Comparison of ENCODE assay signal across 1 cellular context in the genomic region with DNA sequence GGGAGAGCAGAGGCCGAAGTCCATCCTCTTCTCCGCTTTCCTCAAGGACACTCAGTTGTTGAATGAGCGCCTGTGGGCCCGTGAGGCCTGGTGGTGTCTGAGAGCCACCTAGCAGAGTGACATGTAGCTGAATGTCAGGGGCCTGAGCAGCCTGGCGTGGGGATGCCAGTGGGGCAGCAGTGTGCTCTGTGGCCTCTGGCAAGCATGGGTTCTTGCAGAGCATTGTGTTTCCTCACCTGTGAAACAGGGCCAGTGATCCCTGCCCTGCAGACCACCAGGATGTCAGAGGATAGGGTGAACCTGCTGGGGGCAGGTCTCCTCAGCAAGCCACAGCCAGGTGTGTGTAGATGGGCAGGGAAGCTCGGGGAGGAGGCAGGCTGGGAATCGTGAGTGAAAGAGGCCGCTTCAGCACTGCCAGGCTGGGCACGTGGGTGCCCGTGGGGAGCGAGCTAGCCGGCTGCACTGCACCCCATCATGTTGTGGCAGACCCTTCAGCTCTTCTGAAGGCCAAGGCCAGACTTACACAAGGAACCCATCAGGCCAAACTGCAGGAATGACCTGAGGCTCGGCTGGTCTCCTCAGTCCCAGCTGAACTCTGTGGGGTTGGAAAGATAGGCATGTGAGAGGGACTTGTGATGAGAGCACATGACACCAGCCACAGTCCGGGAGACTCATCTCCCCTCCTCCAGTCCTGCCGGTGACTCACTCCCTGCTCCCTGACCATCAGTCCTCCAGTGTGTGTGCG.
TF ChIP-seq lines count a peak whose summit lies in the region.

No MANE protein-coding gene starts in this region.

TF ChIP-seq in HepG2, 621 proteins besides CTCF, POLR2A, EP300 and RAD21 (continued from another document and continues in another):
- TF ChIP-seq, protein P1, sequence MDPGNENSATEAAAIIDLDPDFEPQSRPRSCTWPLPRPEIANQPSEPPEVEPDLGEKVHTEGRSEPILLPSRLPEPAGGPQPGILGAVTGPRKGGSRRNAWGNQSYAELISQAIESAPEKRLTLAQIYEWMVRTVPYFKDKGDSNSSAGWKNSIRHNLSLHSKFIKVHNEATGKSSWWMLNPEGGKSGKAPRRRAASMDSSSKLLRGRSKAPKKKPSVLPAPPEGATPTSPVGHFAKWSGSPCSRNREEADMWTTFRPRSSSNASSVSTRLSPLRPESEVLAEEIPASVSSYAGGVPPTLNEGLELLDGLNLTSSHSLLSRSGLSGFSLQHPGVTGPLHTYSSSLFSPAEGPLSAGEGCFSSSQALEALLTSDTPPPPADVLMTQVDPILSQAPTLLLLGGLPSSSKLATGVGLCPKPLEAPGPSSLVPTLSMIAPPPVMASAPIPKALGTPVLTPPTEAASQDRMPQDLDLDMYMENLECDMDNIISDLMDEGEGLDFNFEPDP (CRISPR knock-in tag; conservative IDR thresholded peaks at IDR 0.05), result no peak
- TF ChIP-seq ZNF800 (CRISPR knock-in tag; IDR thresholded peaks at IDR 0.05) (no peak), CERS6 (CRISPR knock-in tag; IDR thresholded peaks at IDR 0.05) (0 out of 2 replicates have a peak, but pooled peaks have one; percentile 45), ZFP1 (CRISPR knock-in tag; IDR thresholded peaks at IDR 0.05) (no peak), UBTF (CRISPR knock-in tag; IDR thresholded peaks at IDR 0.05) (peak; percentile 43; the same call in 1 of the 2 replicates), ZNF124 (CRISPR knock-in tag; IDR thresholded peaks at IDR 0.05) (no peak), FOXJ3 (CRISPR knock-in tag; IDR thresholded peaks at IDR 0.05; ENCODE audit: borderline replicate concordance) (0 out of 2 replicates have a peak, but pooled peaks have one; percentile 40), ZNF629 (CRISPR knock-in tag; conservative IDR thresholded peaks at IDR 0.05) (no peak), ZNF513 (CRISPR knock-in tag; conservative IDR thresholded peaks at IDR 0.05) (0 out of 2 replicates have a peak, but pooled peaks have one; percentile 68), NAIF1 (CRISPR knock-in tag; IDR thresholded peaks at IDR 0.05; ENCODE audit: borderline replicate concordance) (no peak), HIVEP1 (CRISPR knock-in tag; IDR thresholded peaks at IDR 0.05) (peak; percentile 71), HNRNPUL1 (IDR thresholded peaks at IDR 0.05; ENCODE audit: low read depth, low read length) (no peak), ZNF609 (CRISPR knock-in tag; IDR thresholded peaks at IDR 0.05; ENCODE audit: borderline replicate concordance) (no peak), ZSCAN31 (CRISPR knock-in tag; IDR thresholded peaks at IDR 0.05; ENCODE audit: low read depth) (no peak), E2F5 (CRISPR knock-in tag; conservative IDR thresholded peaks at IDR 0.05) (no peak), ZNF296 (CRISPR knock-in tag; conservative IDR thresholded peaks at IDR 0.05) (no peak), IKZF5 (CRISPR knock-in tag; IDR thresholded peaks at IDR 0.05) (no peak), HOXA9 (CRISPR knock-in tag; IDR thresholded peaks at IDR 0.05; ENCODE audit: borderline replicate concordance) (no peak), ZSCAN20 (CRISPR knock-in tag; IDR thresholded peaks at IDR 0.05; ENCODE audit: borderline replicate concordance) (no peak), HOXA7 (CRISPR knock-in tag; IDR thresholded peaks at IDR 0.05) (no peak), FOXO1 (CRISPR knock-in tag; IDR thresholded peaks at IDR 0.05) (no peak; the same call in 1 of the 2 replicates), ZNF773 (CRISPR knock-in tag; IDR thresholded peaks at IDR 0.05; ENCODE audit: borderline replicate concordance) (no peak)
- TF ChIP-seq, protein P2, sequence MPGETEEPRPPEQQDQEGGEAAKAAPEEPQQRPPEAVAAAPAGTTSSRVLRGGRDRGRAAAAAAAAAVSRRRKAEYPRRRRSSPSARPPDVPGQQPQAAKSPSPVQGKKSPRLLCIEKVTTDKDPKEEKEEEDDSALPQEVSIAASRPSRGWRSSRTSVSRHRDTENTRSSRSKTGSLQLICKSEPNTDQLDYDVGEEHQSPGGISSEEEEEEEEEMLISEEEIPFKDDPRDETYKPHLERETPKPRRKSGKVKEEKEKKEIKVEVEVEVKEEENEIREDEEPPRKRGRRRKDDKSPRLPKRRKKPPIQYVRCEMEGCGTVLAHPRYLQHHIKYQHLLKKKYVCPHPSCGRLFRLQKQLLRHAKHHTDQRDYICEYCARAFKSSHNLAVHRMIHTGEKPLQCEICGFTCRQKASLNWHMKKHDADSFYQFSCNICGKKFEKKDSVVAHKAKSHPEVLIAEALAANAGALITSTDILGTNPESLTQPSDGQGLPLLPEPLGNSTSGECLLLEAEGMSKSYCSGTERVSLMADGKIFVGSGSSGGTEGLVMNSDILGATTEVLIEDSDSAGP (CRISPR knock-in tag; IDR thresholded peaks at IDR 0.05; ENCODE audit: borderline replicate concordance), result peak; percentile 28; the same call in 1 of the 2 replicates
